11 cellular contexts compared by ENCODE assay signal in the genomic region with DNA sequence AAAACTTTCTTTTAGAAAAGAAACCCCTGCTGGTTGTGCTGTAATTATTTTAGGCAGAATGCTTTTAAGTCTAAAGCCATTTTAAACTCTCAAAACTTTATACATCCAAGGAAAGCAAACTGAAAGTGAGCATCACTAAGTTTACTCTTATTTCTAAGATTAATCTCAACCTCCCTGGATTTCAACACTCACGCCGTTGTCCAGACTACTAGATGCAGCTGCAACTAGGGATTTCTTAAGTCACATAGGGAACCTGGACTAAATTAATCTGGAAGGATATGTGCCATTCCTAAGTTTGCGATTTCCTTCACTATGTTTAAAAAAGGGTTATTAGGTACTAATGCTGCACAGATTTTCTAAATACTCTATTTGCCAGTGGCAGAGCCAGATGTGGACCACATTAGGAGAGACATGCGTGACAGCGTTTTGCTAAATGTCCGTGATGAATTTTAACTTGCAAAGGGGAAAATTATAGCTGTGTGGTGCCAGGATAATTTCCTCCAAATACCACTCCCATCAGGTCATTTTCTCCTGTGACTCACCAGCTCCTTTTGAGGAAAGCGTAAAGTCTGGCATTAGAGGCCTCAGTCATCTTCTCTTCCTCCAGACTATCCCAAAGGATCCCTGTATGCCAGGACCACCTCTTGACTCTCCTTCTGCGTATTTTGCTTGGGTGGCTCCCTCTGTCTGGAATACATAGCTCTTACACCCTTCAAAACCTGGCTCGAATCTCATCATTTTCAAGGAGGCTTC.
DNase-seq lines count a peak whose midpoint lies in the region; ATAC-seq, FAIRE-seq and TF ChIP-seq lines count a peak whose summit lies in the region.
"Had no signal": no experiment of that assay in that cellular context is flagged by ENCODE, and none has a peak within 500 bp of the region (broad histone marks: within the 10 kb centered on the region; RNA-seq: fewer than 3 reads in every experiment).

No MANE protein-coding gene starts in this region.

- peak; percentile 26 for DNase-seq in H54 (ENCODE audit: insufficient read length, low spot score)
- peak in 1 of 2 donors; percentile 43 for DNase-seq in foreskin keratinocyte
- no peak for DNase-seq in left lobe of liver (ENCODE audit: low spot score)
- DNase-seq in GM12892 (ENCODE audit: insufficient read length), result no peak
- no peak for DNase-seq in NCI-H2171 treated with DMSO at 0.1 percent for 48 hours (lab: John Stamatoyannopoulos, UW)
- no peak for DNase-seq in effector memory CD4-positive, alpha-beta T cell
- DNase-seq: caudate nucleus, NCI-H526, T-cell had no signal

- TF ChIP-seq POLR2A in H54 (IDR thresholded peaks at IDR 0.05; ENCODE audit: low read depth, low read length) (no peak), GM12892 (IDR thresholded peaks at IDR 0.05; ENCODE audit: low read depth, low read length) (no peak)

- H3K4me3 ChIP-seq in skeletal muscle satellite cell (ENCODE audit: low read length), result peak overlapping the region; percentile 34
- no peak overlapping the region for H3K4me3 ChIP-seq in effector memory CD4-positive, alpha-beta T cell (ENCODE audit: insufficient read depth, low read depth, low read length, poor library complexity, severe bottlenecking)

- H3K27me3 ChIP-seq in foreskin keratinocyte (peaks cover 3% of the 10 kb centered on the region), skeletal muscle satellite cell (ENCODE audit: control insufficient read depth, insufficient read depth, low read length) (no peaks in the 10 kb centered on the region)
- no peaks in the 10 kb centered on the region for H3K27me3 ChIP-seq in effector memory CD4-positive, alpha-beta T cell (replicated peaks; ENCODE audit: control insufficient read depth, insufficient read depth, low read length, poor library complexity, severe bottlenecking)

- H3K4me2 ChIP-seq in skeletal muscle satellite cell (ENCODE audit: low read length), result peak overlapping the region; percentile 62

- FAIRE-seq in H54 (lab: Jason Lieb, UNC), result peak; percentile 96
- no peak for FAIRE-seq in GM12892 (lab: Jason Lieb, UNC)

- no peak for TF ChIP-seq CTCF in foreskin keratinocyte (conservative IDR thresholded peaks at IDR 0.05)

- ATAC-seq in SK-N-SH treated with all-trans-retinoic acid at 6 μM for 48 hours (peak; percentile 74), foreskin keratinocyte (peak; percentile 28), left lobe of liver (no peak)
- ATAC-seq: T-cell had no signal

- H3K36me3 ChIP-seq in skeletal muscle satellite cell (ENCODE audit: insufficient read depth, low read length), result no peaks in the 10 kb centered on the region
- H3K36me3 ChIP-seq in effector memory CD4-positive, alpha-beta T cell (ENCODE audit: control insufficient read depth, insufficient read depth, low read length), result no peaks in the 10 kb centered on the region

- H3K4me1 ChIP-seq in foreskin keratinocyte (peaks cover 15% of the 10 kb centered on the region), skeletal muscle satellite cell (ENCODE audit: control insufficient read depth, insufficient read depth, low read length) (peaks cover 21% of the 10 kb centered on the region)
- H3K4me1 ChIP-seq in effector memory CD4-positive, alpha-beta T cell (ENCODE audit: control insufficient read depth, insufficient read depth, low read length, poor library complexity, severe bottlenecking), result no peaks in the 10 kb centered on the region

- H3K9ac ChIP-seq in skeletal muscle satellite cell (ENCODE audit: low read depth, low read length), result no peak overlapping the region

- no peak overlapping the region for H3K27ac ChIP-seq in foreskin keratinocyte
- no peak overlapping the region for H3K27ac ChIP-seq in effector memory CD4-positive, alpha-beta T cell (ENCODE audit: insufficient read depth, low read length, poor library complexity, severe bottlenecking)

- H3K9me3 ChIP-seq in skeletal muscle satellite cell (replicated peaks; ENCODE audit: low read length), result no peaks in the 10 kb centered on the region
- no peaks in the 10 kb centered on the region for H3K9me3 ChIP-seq in effector memory CD4-positive, alpha-beta T cell (ENCODE audit: control insufficient read depth, low read length)

TF ChIP-seq in SK-N-SH treated with all-trans-retinoic acid at 6 μM for 48 hours, 23 proteins besides CTCF, POLR2A, EP300 and RAD21:
- no peak for TF ChIP-seq SNAI2 (CRISPR knock-in tag; IDR thresholded peaks at IDR 0.05)
- TF ChIP-seq ZC3H10 (CRISPR knock-in tag; IDR thresholded peaks at IDR 0.05), result no peak
- no peak for TF ChIP-seq ZNF70 (CRISPR knock-in tag; IDR thresholded peaks at IDR 0.05)
- TF ChIP-seq GLIS3 (CRISPR knock-in tag; IDR thresholded peaks at IDR 0.05), result no peak
- TF ChIP-seq ZFP30 (CRISPR knock-in tag; IDR thresholded peaks at IDR 0.05), result no peak
- TF ChIP-seq ARNTL (CRISPR knock-in tag; IDR thresholded peaks at IDR 0.05; ENCODE audit: borderline replicate concordance, low read depth), result no peak
- TF ChIP-seq ESRRG (CRISPR knock-in tag; IDR thresholded peaks at IDR 0.05), result no peak
- TF ChIP-seq, protein P1, sequence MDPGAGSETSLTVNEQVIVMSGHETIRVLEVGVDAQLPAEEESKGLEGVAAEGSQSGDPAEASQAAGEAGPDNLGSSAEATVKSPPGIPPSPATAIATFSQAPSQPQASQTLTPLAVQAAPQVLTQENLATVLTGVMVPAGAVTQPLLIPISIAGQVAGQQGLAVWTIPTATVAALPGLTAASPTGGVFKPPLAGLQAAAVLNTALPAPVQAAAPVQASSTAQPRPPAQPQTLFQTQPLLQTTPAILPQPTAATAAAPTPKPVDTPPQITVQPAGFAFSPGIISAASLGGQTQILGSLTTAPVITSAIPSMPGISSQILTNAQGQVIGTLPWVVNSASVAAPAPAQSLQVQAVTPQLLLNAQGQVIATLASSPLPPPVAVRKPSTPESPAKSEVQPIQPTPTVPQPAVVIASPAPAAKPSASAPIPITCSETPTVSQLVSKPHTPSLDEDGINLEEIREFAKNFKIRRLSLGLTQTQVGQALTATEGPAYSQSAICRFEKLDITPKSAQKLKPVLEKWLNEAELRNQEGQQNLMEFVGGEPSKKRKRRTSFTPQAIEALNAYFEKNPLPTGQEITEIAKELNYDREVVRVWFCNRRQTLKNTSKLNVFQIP (CRISPR knock-in tag; IDR thresholded peaks at IDR 0.05; ENCODE audit: borderline replicate concordance, low read depth), result no peak
- TF ChIP-seq, protein P2, sequence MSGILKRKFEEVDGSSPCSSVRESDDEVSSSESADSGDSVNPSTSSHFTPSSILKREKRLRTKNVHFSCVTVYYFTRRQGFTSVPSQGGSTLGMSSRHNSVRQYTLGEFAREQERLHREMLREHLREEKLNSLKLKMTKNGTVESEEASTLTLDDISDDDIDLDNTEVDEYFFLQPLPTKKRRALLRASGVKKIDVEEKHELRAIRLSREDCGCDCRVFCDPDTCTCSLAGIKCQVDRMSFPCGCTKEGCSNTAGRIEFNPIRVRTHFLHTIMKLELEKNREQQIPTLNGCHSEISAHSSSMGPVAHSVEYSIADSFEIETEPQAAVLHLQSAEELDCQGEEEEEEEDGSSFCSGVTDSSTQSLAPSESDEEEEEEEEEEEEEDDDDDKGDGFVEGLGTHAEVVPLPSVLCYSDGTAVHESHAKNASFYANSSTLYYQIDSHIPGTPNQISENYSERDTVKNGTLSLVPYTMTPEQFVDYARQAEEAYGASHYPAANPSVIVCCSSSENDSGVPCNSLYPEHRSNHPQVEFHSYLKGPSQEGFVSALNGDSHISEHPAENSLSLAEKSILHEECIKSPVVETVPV (CRISPR knock-in tag; IDR thresholded peaks at IDR 0.05), result no peak
- no peak for TF ChIP-seq CSDC2 (CRISPR knock-in tag; IDR thresholded peaks at IDR 0.05)
- no peak for TF ChIP-seq RARB (CRISPR knock-in tag; IDR thresholded peaks at IDR 0.05)
- no peak for TF ChIP-seq ZFP3 (CRISPR knock-in tag; IDR thresholded peaks at IDR 0.05)
- TF ChIP-seq TCF4 (CRISPR knock-in tag; IDR thresholded peaks at IDR 0.05; ENCODE audit: borderline replicate concordance), result no peak
- TF ChIP-seq, protein P3, sequence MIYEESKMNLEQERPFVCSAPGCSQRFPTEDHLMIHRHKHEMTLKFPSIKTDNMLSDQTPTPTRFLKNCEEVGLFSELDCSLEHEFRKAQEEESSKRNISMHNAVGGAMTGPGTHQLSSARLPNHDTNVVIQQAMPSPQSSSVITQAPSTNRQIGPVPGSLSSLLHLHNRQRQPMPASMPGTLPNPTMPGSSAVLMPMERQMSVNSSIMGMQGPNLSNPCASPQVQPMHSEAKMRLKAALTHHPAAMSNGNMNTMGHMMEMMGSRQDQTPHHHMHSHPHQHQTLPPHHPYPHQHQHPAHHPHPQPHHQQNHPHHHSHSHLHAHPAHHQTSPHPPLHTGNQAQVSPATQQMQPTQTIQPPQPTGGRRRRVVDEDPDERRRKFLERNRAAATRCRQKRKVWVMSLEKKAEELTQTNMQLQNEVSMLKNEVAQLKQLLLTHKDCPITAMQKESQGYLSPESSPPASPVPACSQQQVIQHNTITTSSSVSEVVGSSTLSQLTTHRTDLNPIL (CRISPR knock-in tag; IDR thresholded peaks at IDR 0.05; ENCODE audit: low read depth), result no peak
- TF ChIP-seq TOX (CRISPR knock-in tag; IDR thresholded peaks at IDR 0.05; ENCODE audit: borderline replicate concordance), result no peak
- no peak for TF ChIP-seq ISL1 (CRISPR knock-in tag; IDR thresholded peaks at IDR 0.05)
- TF ChIP-seq PPARA (CRISPR knock-in tag; IDR thresholded peaks at IDR 0.05; ENCODE audit: borderline replicate concordance), result no peak
- TF ChIP-seq OSR1 (CRISPR knock-in tag; IDR thresholded peaks at IDR 0.05), result no peak
